Comparison of ENCODE assay signal across 19 cellular contexts in genomic region chr6:63928613-63929012, GRCh38.
DNase-seq lines count a peak whose midpoint lies in the region; ATAC-seq and TF ChIP-seq lines count a peak whose summit lies in the region.
"Had no signal": no experiment of that assay in that cellular context is flagged by ENCODE, and none has a peak within 500 bp of the region (broad histone marks: within the 10 kb centered on the region; RNA-seq: fewer than 3 reads in every experiment).

No MANE protein-coding gene starts in this region.

- H4K8ac ChIP-seq in neuronal stem cell (ENCODE audit: low read depth, low read length), result no peak overlapping the region

- no peak overlapping the region for H2BK120ac ChIP-seq in neuronal stem cell (ENCODE audit: low read depth, low read length)

- H3K27me3 ChIP-seq in endodermal cell (ENCODE audit: control insufficient read depth, insufficient read depth, low read length, poor library complexity, severe bottlenecking) (peaks cover 10% of the 10 kb centered on the region), neuronal stem cell (ENCODE audit: control insufficient read depth in 3 of 3, insufficient read depth in 3 of 3, low read depth in 1 of 3, low read length in 3 of 3) (no peaks in the 10 kb centered on the region), thyroid gland (no peaks in the 10 kb centered on the region)
- no peaks in the 10 kb centered on the region for H3K27me3 ChIP-seq in naive thymus-derived CD4-positive, alpha-beta T cell (ENCODE audit: control insufficient read depth in 2 of 2, insufficient read depth in 2 of 2, low read length in 2 of 2)
- H3K27me3 ChIP-seq: BLaER1 treated with 17β-estradiol and CSF1 and Interleukin-3, amounts not matched to agents 10 nM and 100 nM had no signal

- WGBS in endodermal cell (ENCODE audit: insufficient coverage in 1 of 2, insufficient read length in 1 of 2), 2 experiments, result 80 to 90% methylated on average over 2 to 3 of the region's 3 CpGs
- WGBS in neuronal stem cell (ENCODE audit: extremely low coverage in 2 of 2, insufficient read length in 2 of 2, insufficient replicate concordance in 1 of 2), 2 donors, result no CpG with 5 or more reads among the region's 3 CpGs
- 83 to 87% methylated on average over 3 of the region's 3 CpGs for WGBS in thyroid gland, 2 donors

- H3K27ac Mint-ChIP-seq in endodermal cell, result no peak overlapping the region
- no peak overlapping the region for H3K27ac Mint-ChIP-seq in naive thymus-derived CD4-positive, alpha-beta T cell
- H3K27ac Mint-ChIP-seq: B cell; CD8-positive, alpha-beta T cell; HFFc6 had no signal

- no peak overlapping the region for H3K4me3 Mint-ChIP-seq in endodermal cell
- no peak overlapping the region for H3K4me3 Mint-ChIP-seq in naive thymus-derived CD4-positive, alpha-beta T cell
- H3K4me3 Mint-ChIP-seq: B cell; CD8-positive, alpha-beta T cell; HFFc6 had no signal

- H3K27ac ChIP-seq in endodermal cell (ENCODE audit: low read depth, low read length) (no peak overlapping the region), neuronal stem cell (replicated peaks; ENCODE audit: low read length) (peak overlapping the region; percentile 34), thyroid gland (no peak overlapping the region)
- H3K27ac ChIP-seq in naive thymus-derived CD4-positive, alpha-beta T cell (ENCODE audit: low read depth, low read length), result no peak overlapping the region
- H3K27ac ChIP-seq: BLaER1 treated with 17β-estradiol and CSF1 and Interleukin-3, amounts not matched to agents 10 nM and 100 nM had no signal

- peaks cover 7% of the 10 kb centered on the region for H3K27me3 Mint-ChIP-seq in endodermal cell (ENCODE audit: insufficient read depth)
- H3K27me3 Mint-ChIP-seq in naive thymus-derived CD4-positive, alpha-beta T cell, result peaks cover 0 to 9% (median 0%) of the 10 kb centered on the region in 5 donors

- H2BK12ac ChIP-seq in neuronal stem cell (ENCODE audit: low read length), result no peak overlapping the region

- H3K4me1 ChIP-seq in endodermal cell (ENCODE audit: control insufficient read depth, insufficient read depth, low read length), result peaks cover 9% of the 10 kb centered on the region
- peaks cover 0 to 1% of the 10 kb centered on the region in 2 donors for H3K4me1 ChIP-seq in neuronal stem cell (ENCODE audit: control insufficient read depth in 2 of 2, insufficient read depth in 1 of 2, low read depth in 1 of 2, low read length in 2 of 2)
- no peaks in the 10 kb centered on the region for H3K4me1 ChIP-seq in naive thymus-derived CD4-positive, alpha-beta T cell (ENCODE audit: control insufficient read depth in 2 of 2, insufficient read depth in 2 of 2, low read length in 2 of 2)
- no peaks in the 10 kb centered on the region for H3K4me1 ChIP-seq in thyroid gland
- H3K4me1 ChIP-seq: BLaER1 treated with 17β-estradiol and CSF1 and Interleukin-3, amounts not matched to agents 10 nM and 100 nM had no signal

- H3K4me1 Mint-ChIP-seq in endodermal cell, result peaks cover 17% of the 10 kb centered on the region
- H3K4me1 Mint-ChIP-seq in naive thymus-derived CD4-positive, alpha-beta T cell, result no peaks in the 10 kb centered on the region
- H3K4me1 Mint-ChIP-seq: B cell had no signal

- H3K4ac ChIP-seq in neuronal stem cell (ENCODE audit: low read length), result no peak overlapping the region

- CTCF ChIA-PET in naive thymus-derived CD4-positive, alpha-beta T cell (lab: Charles Lee), result no interaction called here

- DNase-seq in NCI-H82 (lab: John Stamatoyannopoulos, UW), result peak; percentile 46
- no peak for DNase-seq in NCI-H82 treated with DMSO at 0.1 percent for 48 hours (lab: John Stamatoyannopoulos, UW; ENCODE audit: unreplicated experiment)
- peak; percentile 37 for DNase-seq in NCI-H69 (lab: John Stamatoyannopoulos, UW)
- no peak for DNase-seq in endodermal cell
- DNase-seq in neuronal stem cell (ENCODE audit: low spot score), result no peak
- no peak for DNase-seq in naive thymus-derived CD4-positive, alpha-beta T cell
- DNase-seq in thyroid gland, result no peak
- DNase-seq: 8988T; Calu3; CD8-positive, alpha-beta T cell; DMS79 treated with DMSO at 0.1 percent for 48 hours; GF-D8; GOT3; H7; HFFc6 had no signal

- no peak overlapping the region for H3K18ac ChIP-seq in neuronal stem cell (ENCODE audit: low read length)

- ATAC-seq in naive thymus-derived CD4-positive, alpha-beta T cell, result no peak
- ATAC-seq in HG02588 (IDR thresholded peaks at IDR 0.05; ENCODE audit: unreplicated experiment), result no peak
- ATAC-seq: CD8-positive, alpha-beta T cell; HCT116 had no signal

- H3K23ac ChIP-seq in neuronal stem cell (ENCODE audit: low read depth, low read length, poor library complexity), result no peak overlapping the region

- H3K9ac ChIP-seq in endodermal cell (ENCODE audit: extremely low read depth, low read length, poor library complexity, severe bottlenecking) (no peak overlapping the region), neuronal stem cell (ENCODE audit: low read depth, low read length, poor library complexity) (no peak overlapping the region)
- H3K9ac ChIP-seq: BLaER1 treated with 17β-estradiol and CSF1 and Interleukin-3, amounts not matched to agents 10 nM and 100 nM had no signal

- peak overlapping the region; percentile 1 for H3K4me3 ChIP-seq in endodermal cell (ENCODE audit: low read length)
- H3K4me3 ChIP-seq in neuronal stem cell (ENCODE audit: low read length in 2 of 2), result no peak overlapping the region
- no peak overlapping the region for H3K4me3 ChIP-seq in naive thymus-derived CD4-positive, alpha-beta T cell (ENCODE audit: low read length)
- no peak overlapping the region for H3K4me3 ChIP-seq in thyroid gland (replicated peaks in 1 of 3)
- H3K4me3 ChIP-seq: BLaER1 treated with 17β-estradiol and CSF1 and Interleukin-3, amounts not matched to agents 10 nM and 100 nM had no signal

- no peak for TF ChIP-seq POLR2A in thyroid gland (IDR thresholded peaks at IDR 0.05)

- no peak overlapping the region for H3K4me2 ChIP-seq in neuronal stem cell (ENCODE audit: insufficient read depth, low read length, poor library complexity, severe bottlenecking)
- H3K4me2 ChIP-seq: BLaER1 treated with 17β-estradiol and CSF1 and Interleukin-3, amounts not matched to agents 10 nM and 100 nM had no signal

- peak overlapping the region; percentile 14 for H2AFZ ChIP-seq in neuronal stem cell (ENCODE audit: low read length)

- no peak for TF ChIP-seq CTCF in endodermal cell (conservative IDR thresholded peaks at IDR 0.05)
- no peak for TF ChIP-seq CTCF in thyroid gland (IDR thresholded peaks at IDR 0.05)

- H3K36me3 ChIP-seq in endodermal cell (ENCODE audit: control insufficient read depth, insufficient read depth, low read length) (no peaks in the 10 kb centered on the region), neuronal stem cell (replicated peaks in 1 of 2; ENCODE audit: control insufficient read depth in 2 of 2, insufficient read depth in 2 of 2, low read length in 2 of 2) (no peaks in the 10 kb centered on the region), thyroid gland (no peaks in the 10 kb centered on the region)
- H3K36me3 ChIP-seq in naive thymus-derived CD4-positive, alpha-beta T cell (ENCODE audit: control insufficient read depth in 2 of 3, insufficient read depth in 3 of 3, low read length in 3 of 3), result no peaks in the 10 kb centered on the region
- H3K36me3 ChIP-seq: BLaER1 treated with 17β-estradiol and CSF1 and Interleukin-3, amounts not matched to agents 10 nM and 100 nM had no signal

- H2AK5ac ChIP-seq in neuronal stem cell (ENCODE audit: low read depth, low read length), result no peak overlapping the region

- H3K9me3 ChIP-seq in endodermal cell (ENCODE audit: control insufficient read depth, low read length), result no peaks in the 10 kb centered on the region
- H3K9me3 ChIP-seq in neuronal stem cell (replicated peaks in 1 of 2; ENCODE audit: control insufficient read depth in 2 of 2, insufficient read depth in 1 of 2, low read depth in 1 of 2, low read length in 2 of 2), result no peaks in the 10 kb centered on the region
- H3K9me3 ChIP-seq in naive thymus-derived CD4-positive, alpha-beta T cell (ENCODE audit: control insufficient read depth in 2 of 3, low read length in 3 of 3), result no peaks in the 10 kb centered on the region
- no peaks in the 10 kb centered on the region for H3K9me3 ChIP-seq in thyroid gland
- H3K9me3 ChIP-seq: BLaER1 treated with 17β-estradiol and CSF1 and Interleukin-3, amounts not matched to agents 10 nM and 100 nM had no signal

- H3K9me3 Mint-ChIP-seq in endodermal cell, result no peaks in the 10 kb centered on the region
- peaks cover 0 to 3% (median 0%) of the 10 kb centered on the region in 11 donors for H3K9me3 Mint-ChIP-seq in naive thymus-derived CD4-positive, alpha-beta T cell
- H3K9me3 Mint-ChIP-seq: CD8-positive, alpha-beta T cell; HFFc6 had no signal

- POLR2A ChIA-PET in naive thymus-derived CD4-positive, alpha-beta T cell (lab: Charles Lee), result no interaction called here

- no peaks in the 10 kb centered on the region for H3K36me3 Mint-ChIP-seq in endodermal cell (ENCODE audit: low read depth)
- H3K36me3 Mint-ChIP-seq in naive thymus-derived CD4-positive, alpha-beta T cell, result no peaks in the 10 kb centered on the region
- H3K36me3 Mint-ChIP-seq: CD8-positive, alpha-beta T cell had no signal

- no peak overlapping the region for H2BK15ac ChIP-seq in neuronal stem cell (ENCODE audit: low read length)

- no peak overlapping the region for H4K91ac ChIP-seq in neuronal stem cell (ENCODE audit: low read depth, low read length, poor library complexity)

- intact Hi-C loops in naive thymus-derived CD4-positive, alpha-beta T cell (cut with micrococcal nuclease), result no loop called here
- intact Hi-C loops in thyroid gland (cut with DNase I), result no loop called here

- no peaks in the 10 kb centered on the region for H3K79me1 ChIP-seq in neuronal stem cell (ENCODE audit: low read depth, low read length)

- H2BK5ac ChIP-seq in neuronal stem cell (ENCODE audit: low read length), result no peak overlapping the region

- H3K14ac ChIP-seq in neuronal stem cell (ENCODE audit: low read length), result no peak overlapping the region

Comparison
In these comparisons a context has a peak if more than half of its experiments do, and no peak if none do; other contexts are left out.
1. DNase-seq: peak in NCI-H82 (single experiment) and NCI-H69 (single experiment); none in NCI-H82 treated with DMSO at 0.1 percent for 48 hours (single experiment), endodermal cell (single experiment), neuronal stem cell (single experiment), naive thymus-derived CD4-positive, alpha-beta T cell (0 of 9) and thyroid gland (0 of 2).